2 cellular contexts compared by ENCODE assay signal in the genomic region with DNA sequence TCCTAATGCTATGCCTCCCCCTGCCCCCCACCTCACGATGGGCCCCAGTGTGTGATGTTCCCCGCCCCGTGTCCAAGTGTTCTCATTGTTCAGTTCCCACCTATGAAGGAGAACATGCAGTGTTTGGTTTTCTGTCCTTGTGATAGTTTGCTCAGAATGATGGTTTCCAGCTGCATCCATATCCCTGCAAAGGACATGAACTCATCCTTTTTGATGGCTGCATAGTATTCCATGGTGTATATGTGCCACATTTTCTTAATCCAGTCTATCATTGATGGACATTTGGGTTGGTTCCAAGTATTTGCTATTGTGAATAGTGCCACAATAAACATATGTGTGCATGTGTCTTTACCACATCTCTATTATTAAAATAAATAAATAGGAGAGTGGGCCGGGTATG.
TF ChIP-seq lines count a peak whose summit lies in the region.

No MANE protein-coding gene starts in this region.

TF ChIP-seq in HEK293, 187 proteins besides CTCF, POLR2A, EP300 and RAD21:
- TF ChIP-seq, protein P1, sequence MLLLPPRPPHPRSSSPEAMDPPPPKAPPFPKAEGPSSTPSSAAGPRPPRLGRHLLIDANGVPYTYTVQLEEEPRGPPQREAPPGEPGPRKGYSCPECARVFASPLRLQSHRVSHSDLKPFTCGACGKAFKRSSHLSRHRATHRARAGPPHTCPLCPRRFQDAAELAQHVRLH (tag by site-specific recombination; IDR thresholded peaks at IDR 0.05): peak; percentile 89
- peak; percentile 100 for TF ChIP-seq ZNF146 (tag by site-specific recombination; IDR thresholded peaks at IDR 0.05)
- peak; percentile 84; the same call in 1 of the 2 replicates for TF ChIP-seq ZNF280D (tag by site-specific recombination; IDR thresholded peaks at IDR 0.05)

TF ChIP-seq in K562, 482 proteins besides CTCF, POLR2A, EP300 and RAD21:
- 0 out of 2 replicates have a peak, but pooled peaks have one; percentile 8 for TF ChIP-seq NFIC (IDR thresholded peaks at IDR 0.05)
- TF ChIP-seq BCOR (IDR thresholded peaks at IDR 0.05): peak; percentile 61
- TF ChIP-seq ZNF146 (CRISPR knock-in tag; IDR thresholded peaks at IDR 0.05; ENCODE audit: unreplicated experiment): peak; percentile 95
- 0 out of 4 replicates have a peak, but pooled peaks of 1 of the 2 experiments have one; percentile 34 for TF ChIP-seq KDM1A (IDR thresholded peaks at IDR 0.05)
